In genomic region chr11:114239632-114240224, GRCh38 we compare ENCODE assay signal across 1 cellular context.
TF ChIP-seq lines count a peak whose summit lies in the region.

No MANE protein-coding gene starts in this region.

TF ChIP-seq in K562, 482 proteins besides CTCF, POLR2A, EP300 and RAD21 (continues in another document):
- TF ChIP-seq PCBP2 (IDR thresholded peaks at IDR 0.05; ENCODE audit: low read depth, low read length, poor library complexity, severe bottlenecking) = no peak
- no peak for TF ChIP-seq PHB (CRISPR knock-in tag; IDR thresholded peaks at IDR 0.05)
- TF ChIP-seq ZNF699 (CRISPR knock-in tag; IDR thresholded peaks at IDR 0.05; ENCODE audit: insufficient replicate concordance) = no peak
- no peak for TF ChIP-seq BRD4 (IDR thresholded peaks at IDR 0.05)
- no peak for TF ChIP-seq HNRNPH1 (optimal IDR thresholded peaks at IDR 0.05; ENCODE audit: low read depth, low read length)
- 0 out of 2 replicates have a peak, but pooled peaks have one; percentile 23 for TF ChIP-seq MYNN (IDR thresholded peaks at IDR 0.05)
- TF ChIP-seq MYNN (CRISPR knock-in tag; IDR thresholded peaks at IDR 0.05) = no peak
- 0 out of 6 replicates have a peak, but pooled peaks of 1 of the 3 experiments have one; percentile 44 for TF ChIP-seq ZBTB11 (CRISPR knock-in tag; IDR thresholded peaks at IDR 0.05)
- peak in 1 of 2 experiments; percentile 30; a peak in 1 of 4 replicates for TF ChIP-seq RCOR1 (IDR thresholded peaks at IDR 0.05; ENCODE audit: borderline replicate concordance in 1 of 2, low read depth in 2 of 2, low read length in 2 of 2)
- TF ChIP-seq TFE3 (CRISPR knock-in tag; IDR thresholded peaks at IDR 0.05) = no peak
- TF ChIP-seq MTA2 (IDR thresholded peaks at IDR 0.05; ENCODE audit: low read depth) = peak; percentile 59; the same call in 1 of the 2 replicates
- peak; percentile 61; the same call in 1 of the 2 replicates for TF ChIP-seq KLF16 (IDR thresholded peaks at IDR 0.05)
- 0 out of 2 replicates have a peak, but pooled peaks have one; percentile 39 for TF ChIP-seq ELF4 (CRISPR knock-in tag; IDR thresholded peaks at IDR 0.05)
- TF ChIP-seq CBFB (CRISPR knock-in tag; IDR thresholded peaks at IDR 0.05) = no peak
- peak; percentile 25 to 54; a peak in 3 of 4 replicates for TF ChIP-seq KDM1A (IDR thresholded peaks at IDR 0.05)
- TF ChIP-seq NFRKB (IDR thresholded peaks at IDR 0.05; ENCODE audit: low read depth) = no peak
- no peak for TF ChIP-seq MGA (IDR thresholded peaks at IDR 0.05)
- TF ChIP-seq SMAD4 (CRISPR knock-in tag; conservative IDR thresholded peaks at IDR 0.05) = peak; percentile 47
- no peak for TF ChIP-seq MCM3 (IDR thresholded peaks at IDR 0.05)
- no peak for TF ChIP-seq ZSCAN29 (IDR thresholded peaks at IDR 0.05)
- TF ChIP-seq ZNF586 (CRISPR knock-in tag; conservative IDR thresholded peaks at IDR 0.05) = no peak
- no peak for TF ChIP-seq ATF2 (CRISPR knock-in tag; IDR thresholded peaks at IDR 0.05)
- TF ChIP-seq THRA (IDR thresholded peaks at IDR 0.05) = no peak
- no peak for TF ChIP-seq COPS2 (conservative IDR thresholded peaks at IDR 0.05)
- TF ChIP-seq TRIM24 (IDR thresholded peaks at IDR 0.05) = peak in 1 of 2 experiments; percentile 34; a peak in 1 of 4 replicates
- TF ChIP-seq ILF3 (IDR thresholded peaks at IDR 0.05; ENCODE audit: borderline replicate concordance) = no peak
- TF ChIP-seq ZBTB5 (IDR thresholded peaks at IDR 0.05) = no peak
- peak; percentile 39; the same call in 1 of the 2 replicates for TF ChIP-seq NFIC (IDR thresholded peaks at IDR 0.05)
- TF ChIP-seq SMC3 (conservative IDR thresholded peaks at IDR 0.05; ENCODE audit: insufficient read depth, low read depth, low read length) = no peak
- 0 out of 2 replicates have a peak, but pooled peaks have one; percentile 35 for TF ChIP-seq LCOR (CRISPR knock-in tag; IDR thresholded peaks at IDR 0.05)
- peak; percentile 52 for TF ChIP-seq SOX6 (IDR thresholded peaks at IDR 0.05)
- TF ChIP-seq C11orf30 (IDR thresholded peaks at IDR 0.05; ENCODE audit: low read depth) = peak; percentile 31
- TF ChIP-seq PML (IDR thresholded peaks at IDR 0.05; ENCODE audit: low read length) = no peak
- TF ChIP-seq TSHZ1 (CRISPR knock-in tag; IDR thresholded peaks at IDR 0.05) = no peak
- peak; percentile 59 for TF ChIP-seq DPF2 (IDR thresholded peaks at IDR 0.05)
